Comparison of ENCODE assay signal across 15 cellular contexts in genomic region chrX:103789004-103789403, GRCh38. TPM values are rescaled to one million over a fixed set of nuclear protein-coding genes. Genes with fewer than 3 reads are reported as not detected.
A peak's percentile ranks its signal among the peaks of the same experiment; 100 is the strongest.
DNase-seq lines count a peak whose midpoint lies in the region; ATAC-seq and TF ChIP-seq lines count a peak whose summit lies in the region.
"Had no signal": no experiment of that assay in that cellular context is flagged by ENCODE, and none has a peak within 500 bp of the region (broad histone marks: within the 10 kb centered on the region; RNA-seq: fewer than 3 reads in every experiment).

No MANE protein-coding gene starts in this region.

- ATAC-seq in GM18867 (IDR thresholded peaks at IDR 0.05; ENCODE audit: unreplicated experiment) (peak; percentile 93), GM21717 (IDR thresholded peaks at IDR 0.05; ENCODE audit: unreplicated experiment) (peak; percentile 77), HG03175 (IDR thresholded peaks at IDR 0.05; ENCODE audit: unreplicated experiment) (peak; percentile 93), foreskin keratinocyte (no peak)
- ATAC-seq: heart left ventricle had no signal

- H3K27me3 Mint-ChIP-seq in type B pancreatic cell, result peaks cover 4% of the 10 kb centered on the region

- H3K36me3 Mint-ChIP-seq in type B pancreatic cell, result no peaks in the 10 kb centered on the region

- H3K27me3 ChIP-seq in foreskin keratinocyte, result no peaks in the 10 kb centered on the region
- H3K27me3 ChIP-seq: MG63 had no signal

- no peak overlapping the region for H3K27ac ChIP-seq in foreskin keratinocyte
- H3K27ac ChIP-seq: breast epithelium, heart left ventricle had no signal

- DNase-seq in SKM-1 treated with dmso at 0.1 percent for 144 hours (lab: John Stamatoyannopoulos, UW; ENCODE audit: unreplicated experiment), result peak; percentile 8
- DNase-seq in foreskin keratinocyte, result no peak
- DNase-seq in iPS-NIHi11 (ENCODE audit: low spot score), result no peak
- DNase-seq in type B pancreatic cell (ENCODE audit: extremely low spot score, unreplicated experiment), result no peak
- no peak for DNase-seq in inferior parietal cortex (ENCODE audit: extremely low spot score)
- DNase-seq: activated CD4-positive, alpha-beta T cell treated with anti-CD3 and anti-CD28 coated beads for 48 hours; C1 segment of cervical spinal cord; GDM1; heart left ventricle; MG63; NCI-H524 had no signal

- H3K4me3 Mint-ChIP-seq in type B pancreatic cell, result no peak overlapping the region

- H3K27ac Mint-ChIP-seq in type B pancreatic cell, result no peak overlapping the region

- peaks cover 8% of the 10 kb centered on the region for H3K4me1 ChIP-seq in foreskin keratinocyte
- H3K4me1 ChIP-seq: breast epithelium, heart left ventricle had no signal

- TF ChIP-seq CTCF in foreskin keratinocyte (conservative IDR thresholded peaks at IDR 0.05) (no peak), type B pancreatic cell (conservative IDR thresholded peaks at IDR 0.05) (no peak)

- no peaks in the 10 kb centered on the region for H3K4me1 Mint-ChIP-seq in type B pancreatic cell (ENCODE audit: unreplicated experiment)

- H3K9me3 Mint-ChIP-seq in type B pancreatic cell, result no peaks in the 10 kb centered on the region

RNA-seq across cellular contexts. Expression of gene PLP1, which starts 12.4 kb away (rescaled TPM):
- total RNA-seq in foreskin keratinocyte, result not detected in 2 replicates
- 0.01 TPM in 1 of 2 replicates, not detected in the other for polyA plus RNA-seq in foreskin keratinocyte
- 0.64 and 55.3 TPM in 2 replicates for total RNA-seq in type B pancreatic cell (ENCODE audit: low replicate concordance)

RNA-seq across cellular contexts. Expression of gene RAB9B, which starts 43.1 kb away (rescaled TPM):
- total RNA-seq in foreskin keratinocyte, result 0.11 and 0.17 TPM in 2 replicates
- polyA plus RNA-seq in foreskin keratinocyte, result 0.07 TPM in 2 replicates
- total RNA-seq in type B pancreatic cell (ENCODE audit: low replicate concordance), result 1.4 and 2.8 TPM in 2 replicates
